Comparison of ENCODE assay signal across 1 cellular context in genomic region chr3:13013595-13013993, GRCh38.
TF ChIP-seq lines count a peak whose summit lies in the region.

No MANE protein-coding gene starts in this region.

TF ChIP-seq in GM12878, 131 proteins besides CTCF, POLR2A, EP300 and RAD21:
- no peak for TF ChIP-seq SMC3 (IDR thresholded peaks at IDR 0.05; ENCODE audit: borderline replicate concordance, low read length)
- TF ChIP-seq NR2C2 (IDR thresholded peaks at IDR 0.05; ENCODE audit: borderline replicate concordance, control insufficient read depth, insufficient read length, low read depth): no peak
- TF ChIP-seq RB1 (IDR thresholded peaks at IDR 0.05; ENCODE audit: borderline replicate concordance): 0 out of 2 replicates have a peak, but pooled peaks have one; percentile 9
- peak; percentile 81 for TF ChIP-seq ZNF24 (IDR thresholded peaks at IDR 0.05)
TF ChIP-seq in GM12878: peak in this region for 2.
